Comparison of ENCODE assay signal across 20 cellular contexts in the genomic region with DNA sequence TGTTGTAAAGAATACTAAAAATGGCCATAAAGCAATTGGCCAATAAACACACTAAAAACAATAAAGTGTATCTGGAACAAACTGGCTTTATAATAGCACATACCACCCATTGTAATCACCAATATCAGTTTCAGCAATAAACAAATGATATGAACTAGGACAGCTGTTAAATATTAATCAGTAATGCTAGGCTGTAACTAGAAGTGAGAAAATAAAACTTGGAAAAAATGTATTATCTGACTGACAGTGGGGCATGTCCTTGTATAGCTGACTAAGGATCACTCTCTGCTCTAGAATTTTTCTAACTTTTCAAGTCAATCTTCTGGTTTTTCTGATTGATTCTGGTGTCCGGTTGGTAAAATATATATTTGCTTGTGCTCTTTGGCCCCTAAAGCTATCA.
DNase-seq lines count a peak whose midpoint lies in the region; ATAC-seq, FAIRE-seq and TF ChIP-seq lines count a peak whose summit lies in the region.
"Had no signal": no experiment of that assay in that cellular context is flagged by ENCODE, and none has a peak within 500 bp of the region (broad histone marks: within the 10 kb centered on the region; RNA-seq: fewer than 3 reads in every experiment).

No MANE protein-coding gene starts in this region.

- no peaks in the 10 kb centered on the region for H3K36me3 ChIP-seq in small intestine (ENCODE audit: control insufficient read depth in 2 of 2, insufficient read depth in 2 of 2, low read length in 2 of 2)

- H3K9me3 Mint-ChIP-seq in Calu3 (ENCODE audit: low read depth, unreplicated experiment) (peaks cover 3% of the 10 kb centered on the region), chondrocyte (ENCODE audit: low read depth) (no peaks in the 10 kb centered on the region)

- H3K27me3 Mint-ChIP-seq in Calu3 (ENCODE audit: unreplicated experiment), result no peaks in the 10 kb centered on the region
- H3K27me3 Mint-ChIP-seq in chondrocyte (ENCODE audit: low read depth), result no peaks in the 10 kb centered on the region
- H3K27me3 Mint-ChIP-seq: CD4-positive, CD25-positive, alpha-beta regulatory T cell; IgD-negative memory B cell had no signal

- FAIRE-seq in small intestine (lab: Jason Lieb, UNC) (no peak), HTR-8/SVneo (lab: Jason Lieb, UNC) (no peak)
- FAIRE-seq: GM12878 had no signal

- no peak overlapping the region for H3K4me3 Mint-ChIP-seq in Calu3 (ENCODE audit: low read depth, unreplicated experiment)
- H3K4me3 Mint-ChIP-seq in chondrocyte (ENCODE audit: unreplicated experiment), result no peak overlapping the region
- H3K4me3 Mint-ChIP-seq: CD4-positive, CD25-positive, alpha-beta regulatory T cell; IgD-negative memory B cell had no signal

- BruUV-seq in Calu3 (replicated peaks; lab: Mats Ljungman, UMichigan), result no TSS peak

- H3K36me3 Mint-ChIP-seq in Calu3 (ENCODE audit: insufficient read depth, unreplicated experiment), result no peaks in the 10 kb centered on the region
- H3K36me3 Mint-ChIP-seq in chondrocyte (ENCODE audit: low read depth), result no peaks in the 10 kb centered on the region
- H3K36me3 Mint-ChIP-seq: CD4-positive, CD25-positive, alpha-beta regulatory T cell; IgD-negative memory B cell had no signal

- ATAC-seq in left lobe of liver, result peak; percentile 76
- ATAC-seq: GM12878 had no signal

- H3K27ac ChIP-seq in small intestine (ENCODE audit: low read depth in 1 of 2, low read length in 1 of 2), result no peak overlapping the region

- CTCF ChIA-PET in Calu3 (lab: Charles Lee), result interaction anchor here (1.0 to 1.5 kb wide), 2 partner anchors 32 to 34 kb away, joined by 3 read pairs; no protein-coding TSS in a partner anchor

- no peak for TF ChIP-seq CTCF in Calu3 (IDR thresholded peaks at IDR 0.05; ENCODE audit: unreplicated experiment)
- TF ChIP-seq CTCF in chondrocyte (IDR thresholded peaks at IDR 0.05), result no peak

- DNase-seq in Calu3 (no peak), chondrocyte (ENCODE audit: low spot score) (no peak), left lobe of liver (ENCODE audit: low spot score) (no peak), small intestine (peak; percentile 74), LoVo (ENCODE audit: low spot score) (no peak), HTR-8/SVneo (ENCODE audit: insufficient read length, low spot score) (no peak), putamen (ENCODE audit: low spot score) (no peak)
- DNase-seq: CD4-positive, CD25-positive, alpha-beta regulatory T cell; DMS79 treated with DMSO at 0.1 percent for 48 hours; GOT3; HCEC 1CT; MV-4-11; NCI-H1105 treated with DMSO at 0.1 percent for 48 hours; NCI-H2081; NCI-H2171; NCI-H524 treated with DMSO at 0.1 percent for 48 hours; OCI-M1; SHP77 had no signal

- H3K9me3 ChIP-seq in small intestine (ENCODE audit: control insufficient read depth, low read depth), result no peaks in the 10 kb centered on the region

- H3K4me3 ChIP-seq in small intestine (ENCODE audit: low read depth in 1 of 2, low read length in 2 of 2), result no peak overlapping the region
- H3K4me3 ChIP-seq: GM12878 had no signal

- 17 to 61% (median 30%) methylated on average over 1 of the region's 1 CpG for WGBS in small intestine, 3 donors

- H3K4me1 Mint-ChIP-seq in Calu3 (ENCODE audit: low read depth, unreplicated experiment), result peaks cover 56% of the 10 kb centered on the region
- H3K4me1 Mint-ChIP-seq in chondrocyte (ENCODE audit: low read depth), result peaks cover 30% of the 10 kb centered on the region
- H3K4me1 Mint-ChIP-seq: CD4-positive, CD25-positive, alpha-beta regulatory T cell; IgD-negative memory B cell had no signal

- intact Hi-C loops in Calu3 (cut with micrococcal nuclease; ENCODE audit: unreplicated experiment), result no loop called here

- no peaks in the 10 kb centered on the region for H3K4me1 ChIP-seq in small intestine (ENCODE audit: control insufficient read depth in 2 of 2, insufficient read depth in 1 of 2, low read depth in 1 of 2, low read length in 1 of 2)

- H3K27ac Mint-ChIP-seq in Calu3 (ENCODE audit: unreplicated experiment) (peak overlapping the region; percentile 70), chondrocyte (ENCODE audit: unreplicated experiment) (peak overlapping the region; percentile 10)
- H3K27ac Mint-ChIP-seq: CD4-positive, CD25-positive, alpha-beta regulatory T cell; IgD-negative memory B cell had no signal

- no peaks in the 10 kb centered on the region for H3K27me3 ChIP-seq in small intestine (ENCODE audit: control insufficient read depth in 2 of 2, insufficient read depth in 2 of 2, low read length in 2 of 2)
